ENCODE assay signal across 8 cellular contexts in the genomic region with DNA sequence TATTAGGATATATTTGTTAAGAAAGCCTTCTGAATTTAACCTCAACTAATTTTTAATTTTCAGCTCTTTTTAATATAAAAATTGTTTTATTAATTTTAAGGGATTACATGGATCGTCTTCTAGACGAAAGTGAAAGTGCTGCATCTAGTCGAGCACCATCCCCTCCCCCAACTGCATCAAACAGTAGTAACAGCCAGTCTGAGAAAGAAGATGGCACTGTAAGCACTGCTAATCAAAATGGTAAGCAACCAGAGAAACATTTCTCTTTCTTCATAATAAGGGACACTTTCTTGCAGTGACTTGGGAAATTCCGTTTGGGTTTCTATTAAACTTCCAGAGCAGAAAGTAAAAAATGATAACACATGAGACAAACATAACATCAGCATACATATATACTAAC. TPM values are rescaled to one million over a fixed set of nuclear protein-coding genes. Genes with fewer than 3 reads are reported as not detected.
DNase-seq lines count a peak whose midpoint lies in the region; ATAC-seq and TF ChIP-seq lines count a peak whose summit lies in the region.

No MANE protein-coding gene starts in this region.

- no peak overlapping the region for H2BK15ac ChIP-seq in mesenchymal stem cell (ENCODE audit: low read depth, poor library complexity, severe bottlenecking)

- H3K9ac ChIP-seq in mesenchymal stem cell (ENCODE audit: low read length), result peak overlapping the region; percentile 87

- no peak overlapping the region for H3K4me3 Mint-ChIP-seq in MCF 10A (ENCODE audit: unreplicated experiment)
- peak overlapping the region; percentile 48 for H3K4me3 Mint-ChIP-seq in activated naive CD8-positive, alpha-beta T cell treated with anti-CD3 and anti-CD28 coated beads for 36 hours

- no peak for TF ChIP-seq CTCF in breast epithelium (IDR thresholded peaks at IDR 0.05)
- TF ChIP-seq CTCF in MCF 10A (IDR thresholded peaks at IDR 0.05; ENCODE audit: unreplicated experiment), result no peak
- no peak for TF ChIP-seq CTCF in upper lobe of left lung (IDR thresholded peaks at IDR 0.05)

- no peak overlapping the region for H3K4me2 ChIP-seq in mesenchymal stem cell (ENCODE audit: low read length, poor library complexity, severe bottlenecking)

- H3K27ac Mint-ChIP-seq in MCF 10A (ENCODE audit: low read depth, unreplicated experiment), result no peak overlapping the region
- peak overlapping the region; percentile 86 for H3K27ac Mint-ChIP-seq in activated naive CD8-positive, alpha-beta T cell treated with anti-CD3 and anti-CD28 coated beads for 36 hours

- peaks cover 89% of the 10 kb centered on the region for H3K36me3 Mint-ChIP-seq in MCF 10A (ENCODE audit: insufficient read depth, unreplicated experiment)
- peaks cover 47% of the 10 kb centered on the region for H3K36me3 Mint-ChIP-seq in activated naive CD8-positive, alpha-beta T cell treated with anti-CD3 and anti-CD28 coated beads for 36 hours

- no peak overlapping the region for H2AFZ ChIP-seq in mesenchymal stem cell (ENCODE audit: low read depth, low read length)

- BruUV-seq in MCF 10A (replicated peaks; lab: Mats Ljungman, UMichigan), result no TSS peak

- CTCF ChIA-PET in MCF 10A (lab: Yijun Ruan, JAX), result interaction anchor here (0.7 to 0.9 kb wide), 2 partner anchors 14 to 22 kb away, joined by 3 to 6 read pairs; no protein-coding TSS in a partner anchor

- no peaks in the 10 kb centered on the region for H3K27me3 Mint-ChIP-seq in MCF 10A (ENCODE audit: insufficient read depth, unreplicated experiment)
- no peaks in the 10 kb centered on the region for H3K27me3 Mint-ChIP-seq in activated naive CD8-positive, alpha-beta T cell treated with anti-CD3 and anti-CD28 coated beads for 36 hours

- no peak overlapping the region for H2AK5ac ChIP-seq in mesenchymal stem cell (ENCODE audit: low read length, severe bottlenecking)

- no peaks in the 10 kb centered on the region for H3K4me1 Mint-ChIP-seq in MCF 10A (ENCODE audit: insufficient read depth, unreplicated experiment)
- H3K4me1 Mint-ChIP-seq in activated naive CD8-positive, alpha-beta T cell treated with anti-CD3 and anti-CD28 coated beads for 36 hours, result peaks cover 35% of the 10 kb centered on the region

- H3K4me3 ChIP-seq in breast epithelium (peak overlapping the region; percentile 16 to 36 (median 20)), mesenchymal stem cell (ENCODE audit: insufficient read depth in 1 of 2, low read depth in 1 of 2, low read length in 2 of 2) (peak overlapping the region in 1 of 2 experiments; percentile 55), upper lobe of left lung (peak overlapping the region in 2 of 4 donors; percentile 32 to 33)

- no peak overlapping the region for H4K8ac ChIP-seq in mesenchymal stem cell (ENCODE audit: low read length)

- DNase-seq in breast epithelium (ENCODE audit: low spot score in 2 of 2) (no peak), MCF 10A (ENCODE audit: unreplicated experiment) (no peak), mesenchymal stem cell (peak; percentile 18), upper lobe of left lung (no peak), islet precursor cell (no peak), NCI-H1436 treated with DMSO at 0.1 percent for 48 hours (lab: John Stamatoyannopoulos, UW) (no peak), NCI-H345 treated with DMSO at 0.1 percent for 48 hours (lab: John Stamatoyannopoulos, UW; ENCODE audit: unreplicated experiment) (no peak)
- peak; percentile 24 for DNase-seq in activated naive CD8-positive, alpha-beta T cell treated with anti-CD3 and anti-CD28 coated beads for 36 hours

- H3K4ac ChIP-seq in mesenchymal stem cell (ENCODE audit: low read depth in 1 of 2, low read length in 2 of 2), result no peak overlapping the region

- H3K23ac ChIP-seq in mesenchymal stem cell (ENCODE audit: low read length in 2 of 2), result no peak overlapping the region

- POLR2A ChIA-PET in MCF 10A (lab: Yijun Ruan, JAX), result interaction anchor here (0.6 to 1.0 kb wide), 4 partner anchors 57 to 168 kb away, joined by 3 to 4 read pairs (median 4); partner anchors contain the start of gene DNAI4

- H3K27ac ChIP-seq in breast epithelium (peak overlapping the region in 1 of 2 donors; percentile 62), mesenchymal stem cell (ENCODE audit: low read length, poor library complexity, severe bottlenecking) (no peak overlapping the region), upper lobe of left lung (peak overlapping the region; percentile 13 to 71 (median 44))

- no peak overlapping the region for H2BK12ac ChIP-seq in mesenchymal stem cell (ENCODE audit: low read length in 2 of 2)

- H2BK5ac ChIP-seq in mesenchymal stem cell (ENCODE audit: low read depth, low read length, poor library complexity, severe bottlenecking), result no peak overlapping the region

- no peaks in the 10 kb centered on the region for H3K9me3 ChIP-seq in breast epithelium
- H3K9me3 ChIP-seq in mesenchymal stem cell (ENCODE audit: control insufficient read depth, low read length), result no peaks in the 10 kb centered on the region
- no peaks in the 10 kb centered on the region for H3K9me3 ChIP-seq in upper lobe of left lung

- H3K36me3 ChIP-seq in breast epithelium, result peaks cover 5% of the 10 kb centered on the region
- H3K36me3 ChIP-seq in mesenchymal stem cell (ENCODE audit: control insufficient read depth in 1 of 2, insufficient read depth in 2 of 2, low read depth in 1 of 2, low read length in 2 of 2), result peaks cover 7 to 94% of the 10 kb centered on the region in 2 experiments
- H3K36me3 ChIP-seq in upper lobe of left lung, result peaks cover 12 to 90% (median 37%) of the 10 kb centered on the region in 4 donors

- no peak for TF ChIP-seq EP300 in upper lobe of left lung (IDR thresholded peaks at IDR 0.05)

- peak in 1 of 2 donors; percentile 74 for ATAC-seq in upper lobe of left lung (ENCODE audit: low FRiP score in 2 of 2)

- intact Hi-C loops in breast epithelium (cut with DNase I; ENCODE audit: low total_unique reads) (no loop called here), MCF 10A (cut with micrococcal nuclease) (no loop called here)

- no peak for TF ChIP-seq POLR2A in breast epithelium (IDR thresholded peaks at IDR 0.05)
- TF ChIP-seq POLR2A in upper lobe of left lung (IDR thresholded peaks at IDR 0.05), result no peak

- no peak overlapping the region for H2BK120ac ChIP-seq in mesenchymal stem cell (ENCODE audit: low read depth, low read length)

- WGBS in mesenchymal stem cell, result 87% methylated on average over 3 of the region's 4 CpGs
- WGBS in upper lobe of left lung, 2 donors, result 22 to 23% methylated on average over 4 of the region's 4 CpGs

- no peak overlapping the region for H3K18ac ChIP-seq in mesenchymal stem cell (ENCODE audit: low read depth in 1 of 2, low read length in 2 of 2)

- H4K91ac ChIP-seq in mesenchymal stem cell (ENCODE audit: low read length), result no peak overlapping the region

- no peaks in the 10 kb centered on the region for H3K9me3 Mint-ChIP-seq in MCF 10A (ENCODE audit: unreplicated experiment)
- H3K9me3 Mint-ChIP-seq in activated naive CD8-positive, alpha-beta T cell treated with anti-CD3 and anti-CD28 coated beads for 36 hours, result no peaks in the 10 kb centered on the region

- no peaks in the 10 kb centered on the region for H3K79me1 ChIP-seq in mesenchymal stem cell (replicated peaks; ENCODE audit: low read length, poor library complexity, severe bottlenecking)

- H3K27me3 ChIP-seq in breast epithelium, result no peaks in the 10 kb centered on the region
- H3K27me3 ChIP-seq in mesenchymal stem cell (ENCODE audit: control insufficient read depth in 1 of 2, insufficient read depth in 1 of 2, low read length in 2 of 2), result no peaks in the 10 kb centered on the region
- H3K27me3 ChIP-seq in upper lobe of left lung, result no peaks in the 10 kb centered on the region

- H3K4me1 ChIP-seq in breast epithelium (no peaks in the 10 kb centered on the region), mesenchymal stem cell (ENCODE audit: control insufficient read depth, insufficient read depth, low read depth, low read length) (peaks cover 2% of the 10 kb centered on the region), upper lobe of left lung (peaks cover 11 to 18% (median 15%) of the 10 kb centered on the region in 4 donors)

- H3K14ac ChIP-seq in mesenchymal stem cell (ENCODE audit: low read length in 2 of 2), result no peak overlapping the region

RNA-seq across cellular contexts. Expression of gene MIER1, which starts 56.9 kb away (rescaled TPM):
- 10 to 100 TPM; 42.4 to 51.1 (median 43.9) TPM for total RNA-seq in breast epithelium
- total RNA-seq in MCF 10A (2022), result 32.1 and 36.5 TPM in 2 replicates
- total RNA-seq in activated naive CD8-positive, alpha-beta T cell treated with anti-CD3 and anti-CD28 coated beads for 36 hours, result 10 to 100 TPM; 52.8 to 52.9 TPM
- polyA plus RNA-seq in mesenchymal stem cell (2013, experiment 1 of 2), result 22.2 TPM
- 23.3 TPM for polyA plus RNA-seq in mesenchymal stem cell (2013, experiment 2 of 2)
- 10 to 100 TPM; 16.9 to 56.4 (median 28.5) TPM for total RNA-seq in upper lobe of left lung

RNA-seq across cellular contexts. Expression of gene DNAI4, which starts 57.0 kb away (rescaled TPM):
- 10 to 100 TPM in 2 of 3 donors, 1 to 10 TPM in 1; 9.4 to 26.2 (median 24.3) TPM for total RNA-seq in breast epithelium
- total RNA-seq in MCF 10A (2022), result 7.2 and 9.6 TPM in 2 replicates
- 1 to 10 TPM; 1.2 to 1.4 TPM for total RNA-seq in activated naive CD8-positive, alpha-beta T cell treated with anti-CD3 and anti-CD28 coated beads for 36 hours
- 1.4 TPM for polyA plus RNA-seq in mesenchymal stem cell (2013, experiment 1 of 2)
- 2.0 TPM for polyA plus RNA-seq in mesenchymal stem cell (2013, experiment 2 of 2)
- total RNA-seq in upper lobe of left lung, result 10 to 100 TPM in 3 of 6 donors, 1 to 10 TPM in 3; 7.3 to 32.5 (median 10.3) TPM

Comparison
In these comparisons a context has a peak if more than half of its experiments do, and no peak if none do; other contexts are left out.
1. DNase-seq: peak in activated naive CD8-positive, alpha-beta T cell treated with anti-CD3 and anti-CD28 coated beads for 36 hours (single experiment) and mesenchymal stem cell (single experiment); none in breast epithelium (0 of 2), MCF 10A (single experiment), upper lobe of left lung (0 of 2), islet precursor cell (single experiment), NCI-H1436 treated with DMSO at 0.1 percent for 48 hours (single experiment) and NCI-H345 treated with DMSO at 0.1 percent for 48 hours (single experiment).